In genomic region chr12:106305376-106305775, GRCh38 we compare ENCODE assay signal across 1 cellular context.
TF ChIP-seq lines count a peak whose summit lies in the region.

No MANE protein-coding gene starts in this region.

TF ChIP-seq in SK-N-SH, 30 proteins besides CTCF, POLR2A, EP300 and RAD21 (continued from another document):
- TF ChIP-seq USF1 (IDR thresholded peaks at IDR 0.05; ENCODE audit: borderline replicate concordance, low read depth) (no peak), MXI1 (IDR thresholded peaks at IDR 0.05; ENCODE audit: low read depth, low read length) (no peak), MEF2A (IDR thresholded peaks at IDR 0.05; ENCODE audit: borderline replicate concordance, low read depth) (no peak), GABPA (IDR thresholded peaks at IDR 0.05; ENCODE audit: low read depth) (no peak), JUND (IDR thresholded peaks at IDR 0.05) (no peak), YY1 (IDR thresholded peaks at IDR 0.05; ENCODE audit: low read depth) (no peak), RCOR1 (IDR thresholded peaks at IDR 0.05; ENCODE audit: low read length) (no peak)
- TF ChIP-seq, protein P1, sequence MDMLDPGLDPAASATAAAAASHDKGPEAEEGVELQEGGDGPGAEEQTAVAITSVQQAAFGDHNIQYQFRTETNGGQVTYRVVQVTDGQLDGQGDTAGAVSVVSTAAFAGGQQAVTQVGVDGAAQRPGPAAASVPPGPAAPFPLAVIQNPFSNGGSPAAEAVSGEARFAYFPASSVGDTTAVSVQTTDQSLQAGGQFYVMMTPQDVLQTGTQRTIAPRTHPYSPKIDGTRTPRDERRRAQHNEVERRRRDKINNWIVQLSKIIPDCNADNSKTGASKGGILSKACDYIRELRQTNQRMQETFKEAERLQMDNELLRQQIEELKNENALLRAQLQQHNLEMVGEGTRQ (IDR thresholded peaks at IDR 0.05; ENCODE audit: borderline replicate concordance, low read depth, low read length) = no peak
